7 cellular contexts compared by ENCODE assay signal in genomic region chr3:50154840-50155490, GRCh38. TPM values are rescaled to one million over a fixed set of nuclear protein-coding genes. Genes with fewer than 3 reads are reported as not detected.
DNase-seq lines count a peak whose midpoint lies in the region; FAIRE-seq and TF ChIP-seq lines count a peak whose summit lies in the region.

TSS of gene SEMA3F (plus strand) at chr3:50155324. CDS start at chr3:50159623, 4,299 bp downstream.

- no peak for TF ChIP-seq CTCF in HFF-Myc (IDR thresholded peaks at IDR 0.05; ENCODE audit: low read depth, low read length, missing control alignments)

- H3K9ac ChIP-seq in mucosa of stomach (ENCODE audit: low read length): peak within 1 kb of the TSS; percentile 84

- DNase-seq in GM12892 (ENCODE audit: insufficient read length) (peak; percentile 96), HFF-Myc (ENCODE audit: extremely low read depth, low read depth) (no peak), NCI-H446 (lab: John Stamatoyannopoulos, UW) (peak; percentile 19 to 62), epidermal melanocyte (ENCODE audit: insufficient read length, low spot score) (peak; percentile 82)
- peak; percentile 80 for DNase-seq in activated CD8-positive, alpha-beta memory T cell treated with anti-CD3 and anti-CD28 coated beads, Interleukin-2, amount 50 U/mL, for 48 hours
- peak; percentile 69 for DNase-seq in stimulated activated CD8-positive, alpha-beta memory T cell treated with anti-CD3 and anti-CD28 coated beads, Interleukin-4, amount 100 ng/mL, for 48 hours

- H3K27me3 ChIP-seq in mucosa of stomach (ENCODE audit: control insufficient read depth, insufficient read depth, low read length): peaks cover 13% of the 10 kb centered on the region

- H3K4me1 ChIP-seq in mucosa of stomach (ENCODE audit: control insufficient read depth, insufficient read depth, low read length): peaks cover 45% of the 10 kb centered on the region

- no peak for TF ChIP-seq POLR2A in GM12892 (IDR thresholded peaks at IDR 0.05; ENCODE audit: low read depth, low read length)

- H3K36me3 ChIP-seq in mucosa of stomach (ENCODE audit: control insufficient read depth, insufficient read depth, low read length): no peaks in the 10 kb centered on the region

- H3K9me3 ChIP-seq in mucosa of stomach (ENCODE audit: control insufficient read depth, low read length): no peaks in the 10 kb centered on the region

- FAIRE-seq in GM12892 (lab: Jason Lieb, UNC): no peak

- H3K4me3 ChIP-seq in HFF-Myc (replicated peaks; ENCODE audit: low read depth, low read length) (peak within 1 kb of the TSS; percentile 73), mucosa of stomach (ENCODE audit: low read length) (peak within 1 kb of the TSS; percentile 96)

RNA-seq across cellular contexts. Expression of gene SEMA3F, which starts in this region (rescaled TPM):
- polyA plus RNA-seq in GM12892 (2012; ENCODE audit: missing spikeins): 0.42 TPM
